In genomic region chr3:115986555-115987207, GRCh38 we compare ENCODE assay signal across 11 cellular contexts.
A peak's percentile ranks its signal among the peaks of the same experiment; 100 is the strongest.
DNase-seq lines count a peak whose midpoint lies in the region; ATAC-seq and TF ChIP-seq lines count a peak whose summit lies in the region.
"Had no signal": no experiment of that assay in that cellular context is flagged by ENCODE, and none has a peak within 500 bp of the region (broad histone marks: within the 10 kb centered on the region; RNA-seq: fewer than 3 reads in every experiment).

No MANE protein-coding gene starts in this region.

- no peaks in the 10 kb centered on the region for H3K9me3 ChIP-seq in PC-3 (ENCODE audit: low read length)

- intact Hi-C loops in PC-3 (cut with micrococcal nuclease): loop anchor here (1.0 kb wide), 1 partner anchor 772 kb away; no protein-coding TSS in a partner anchor

- no peaks in the 10 kb centered on the region for H3K9me2 ChIP-seq in PC-3 (replicated peaks; ENCODE audit: low read length)

- no peak for DNase-seq in BJ (ENCODE audit: low read depth)
- peak; percentile 72 for DNase-seq in PC-3
- peak; percentile 8 for DNase-seq in germinal center (ENCODE audit: low spot score)
- no peak for DNase-seq in DMS114 treated with DMSO at 0.1 percent for 48 hours (lab: John Stamatoyannopoulos, UW; ENCODE audit: unreplicated experiment)
- DNase-seq in NCI-H510A treated with DMSO at 0.1 percent for 48 hours (lab: John Stamatoyannopoulos, UW): no peak
- DNase-seq in activated gamma-delta T cell (lab: John Stamatoyannopoulos, UW): no peak
- DNase-seq: activated B cell treated with CpG ODN at 0.5 μM for 24 hours; stimulated activated naive CD8-positive, alpha-beta T cell treated with anti-CD3 and anti-CD28 coated beads, Interleukin-15, amount 100 ng/mL, for 72 hours had no signal

- no peak overlapping the region for H3K9ac ChIP-seq in PC-3 (ENCODE audit: low read length)
- H3K9ac ChIP-seq: parathyroid adenoma had no signal

- no TSS peak for BruUV-seq in PC-3 (replicated peaks; lab: Mats Ljungman, UMichigan)

- H4K20me1 ChIP-seq in PC-3 (ENCODE audit: low read length): no peaks in the 10 kb centered on the region

- CTCF ChIA-PET in BJ (lab: Yijun Ruan, JAX) (interaction anchor here (0.6 to 1.9 kb wide), 5 partner anchors 14 to 771 kb away, joined by 3 to 5 read pairs (median 4); no protein-coding TSS in a partner anchor), PC-3 (lab: Charles Lee) (interaction anchor here (0.6 to 1.0 kb wide), 6 partner anchors 14 to 717 kb away, joined by 3 to 7 read pairs (median 4); no protein-coding TSS in a partner anchor)

- H3K4me3 ChIP-seq in BJ (ENCODE audit: low read depth, low read length): no peak overlapping the region
- no peak overlapping the region for H3K4me3 ChIP-seq in GM12875 (ENCODE audit: low read depth, low read length)
- no peak overlapping the region for H3K4me3 ChIP-seq in PC-3 (ENCODE audit: low read length)

- peak; percentile 55 for ATAC-seq in PC-3
- no peak for ATAC-seq in GM18498 (IDR thresholded peaks at IDR 0.05; ENCODE audit: unreplicated experiment)
- ATAC-seq: stimulated activated naive CD8-positive, alpha-beta T cell treated with anti-CD3 and anti-CD28 coated beads, Interleukin-15, amount 100 ng/mL, for 72 hours had no signal

- H3K27me3 ChIP-seq in BJ (ENCODE audit: control insufficient read depth, insufficient read depth, low read length) (no peaks in the 10 kb centered on the region), PC-3 (ENCODE audit: low read length) (no peaks in the 10 kb centered on the region)

- H3K4me2 ChIP-seq in PC-3 (ENCODE audit: low read length): no peak overlapping the region

- no peaks in the 10 kb centered on the region for H3K4me1 ChIP-seq in PC-3 (ENCODE audit: insufficient read depth, low read length)
- H3K4me1 ChIP-seq: parathyroid adenoma had no signal

- H3K36me3 ChIP-seq in BJ (ENCODE audit: control insufficient read depth, insufficient read depth, low read length) (no peaks in the 10 kb centered on the region), PC-3 (ENCODE audit: low read depth, low read length) (no peaks in the 10 kb centered on the region)

- POLR2A ChIA-PET in BJ (lab: Charles Lee) (no interaction called here), PC-3 (lab: Charles Lee; ENCODE audit: unreplicated experiment) (interaction anchor here (0.6 kb wide), 1 partner anchor 13 kb away, joined by 3 read pairs; no protein-coding TSS in a partner anchor)

- no peaks in the 10 kb centered on the region for H3K79me2 ChIP-seq in PC-3 (ENCODE audit: low read length)
- H3K79me2 ChIP-seq: parathyroid adenoma had no signal

- TF ChIP-seq CTCF in BJ (IDR thresholded peaks at IDR 0.05; ENCODE audit: insufficient read depth, low read depth, low read length): peak; percentile 42; the same call in 1 of the 2 replicates
- TF ChIP-seq CTCF in GM12875 (IDR thresholded peaks at IDR 0.05; ENCODE audit: borderline replicate concordance, insufficient read depth, low read depth, low read length): peak; percentile 36; the same call in 1 of the 2 replicates
- peak; percentile 81 for TF ChIP-seq CTCF in PC-3 (conservative IDR thresholded peaks at IDR 0.05; ENCODE audit: low read depth, low read length)

- H3F3A ChIP-seq in PC-3 (ENCODE audit: low read length, unreplicated experiment): no peaks in the 10 kb centered on the region

- H3K27ac ChIP-seq in PC-3 (ENCODE audit: low read length): no peak overlapping the region
- H3K27ac ChIP-seq: parathyroid adenoma had no signal

- H2AFZ ChIP-seq in PC-3 (ENCODE audit: low read length): no peak overlapping the region
- H2AFZ ChIP-seq: parathyroid adenoma had no signal

Comparison
In these comparisons a context has a peak if more than half of its experiments do, and no peak if none do; other contexts are left out.
1. DNase-seq: peak in PC-3 (single experiment) and germinal center (single experiment); none in BJ (single experiment), DMS114 treated with DMSO at 0.1 percent for 48 hours (single experiment), NCI-H510A treated with DMSO at 0.1 percent for 48 hours (single experiment) and activated gamma-delta T cell (single experiment).
2. Peak in every context shown above with its lines, with median percentiles within 50 percentile points of each other: CTCF ChIP-seq.